26 cellular contexts compared by ENCODE assay signal in genomic region chr4:111871802-111872201, GRCh38.
"Had no signal": no experiment of that assay in that cellular context is flagged by ENCODE, and none has a peak within 500 bp of the region (broad histone marks: within the 10 kb centered on the region; RNA-seq: fewer than 3 reads in every experiment).

No MANE protein-coding gene starts in this region.

- H3K4me1 ChIP-seq: foreskin keratinocyte, gastroesophageal sphincter, heart left ventricle, prostate gland, right atrium auricular region, sigmoid colon, testis, tibial artery had no signal

- H3K27ac ChIP-seq: dorsolateral prefrontal cortex, epithelial cell of prostate, foreskin keratinocyte, gastroesophageal sphincter, heart left ventricle, hepatocyte, prostate gland, right atrium auricular region, sigmoid colon, testis, tibial artery had no signal

- H3K4me2 ChIP-seq: hepatocyte had no signal

- H3K4me3 ChIP-seq: dorsolateral prefrontal cortex, gastroesophageal sphincter, heart left ventricle, hepatocyte, lung, mucosa of descending colon, prostate gland, right atrium auricular region, sigmoid colon, testis, tibial artery had no signal

- H3K27ac Mint-ChIP-seq: memory B cell; mesothelial cell of epicardium; naive B cell; natural killer cell treated with Interleukin-12 subunit alpha and Interleukin-12 subunit beta and Interleukin-15 and Interleukin-18, amount 100 ng/mL, for 72 hours; stimulated activated memory B cell treated with anti-CD40 and anti-IgM and Interleukin-4, amounts not matched to agents 10 μg/mL and 1 μg/mL and 100 μg/mL, for 72 hours; type B pancreatic cell had no signal

- H3K27me3 ChIP-seq: gastroesophageal sphincter, heart left ventricle, hepatocyte, right atrium auricular region, sigmoid colon, testis, tibial artery had no signal

- H3K27me3 Mint-ChIP-seq: natural killer cell treated with Interleukin-12 subunit alpha and Interleukin-12 subunit beta and Interleukin-15 and Interleukin-18, amount 100 ng/mL, for 72 hours had no signal

- H3K36me3 Mint-ChIP-seq: memory B cell; mesothelial cell of epicardium; naive B cell; natural killer cell treated with Interleukin-12 subunit alpha and Interleukin-12 subunit beta and Interleukin-15 and Interleukin-18, amount 100 ng/mL, for 72 hours; stimulated activated memory B cell treated with anti-CD40 and anti-IgM and Interleukin-4, amounts not matched to agents 10 μg/mL and 1 μg/mL and 100 μg/mL, for 72 hours; type B pancreatic cell had no signal

- H2AFZ ChIP-seq: hepatocyte had no signal

- H3K9me3 Mint-ChIP-seq: stimulated activated memory B cell treated with anti-CD40 and anti-IgM and Interleukin-4, amounts not matched to agents 10 μg/mL and 1 μg/mL and 100 μg/mL, for 72 hours; type B pancreatic cell had no signal

- H3K4me1 Mint-ChIP-seq: memory B cell; naive B cell; neural crest cell; stimulated activated memory B cell treated with anti-CD40 and anti-IgM and Interleukin-4, amounts not matched to agents 10 μg/mL and 1 μg/mL and 100 μg/mL, for 72 hours had no signal

- DNase-seq: dorsolateral prefrontal cortex; effector CD4-positive, alpha-beta T cell; foreskin keratinocyte; heart left ventricle; kidney; mucosa of descending colon; naive B cell; nucleus accumbens; sigmoid colon; stimulated activated CD4-positive, alpha-beta T cell treated with anti-CD3 and anti-CD28 coated beads, Interleukin-4, amount 100 ng/mL, for 4 hours; stimulated activated naive CD8-positive, alpha-beta T cell treated with anti-CD3 and anti-CD28 coated beads, Interleukin-15, Interleukin-2, amounts not matched to agents 100 U/mL and 50 U/mL, for 24 hours; substantia nigra; testis; tibial artery had no signal

- H3K9me3 ChIP-seq: mucosa of descending colon, prostate gland, right atrium auricular region, sigmoid colon, testis, tibial artery had no signal

- H3K36me3 ChIP-seq: gastroesophageal sphincter, heart left ventricle, prostate gland, right atrium auricular region, sigmoid colon, tibial artery had no signal

- H3K4me3 Mint-ChIP-seq: memory B cell; mesothelial cell of epicardium; naive B cell; natural killer cell treated with Interleukin-12 subunit alpha and Interleukin-12 subunit beta and Interleukin-15 and Interleukin-18, amount 100 ng/mL, for 72 hours; neural crest cell; stimulated activated memory B cell treated with anti-CD40 and anti-IgM and Interleukin-4, amounts not matched to agents 10 μg/mL and 1 μg/mL and 100 μg/mL, for 72 hours; type B pancreatic cell had no signal

- H3K79me2 ChIP-seq: hepatocyte had no signal
